14 cellular contexts compared by ENCODE assay signal in genomic region chr3:57793737-57794187, GRCh38. TPM values are rescaled to one million over a fixed set of nuclear protein-coding genes. Genes with fewer than 3 reads are reported as not detected.
DNase-seq lines count a peak whose midpoint lies in the region; ATAC-seq and TF ChIP-seq lines count a peak whose summit lies in the region.
"Had no signal": no experiment of that assay in that cellular context is flagged by ENCODE, and none has a peak within 500 bp of the region (broad histone marks: within the 10 kb centered on the region; RNA-seq: fewer than 3 reads in every experiment).

No MANE protein-coding gene starts in this region.

- H2AFZ ChIP-seq in mammary epithelial cell (ENCODE audit: low read depth, low read length) (no peak overlapping the region), smooth muscle cell (ENCODE audit: low read depth) (no peak overlapping the region)

- H4K20me1 ChIP-seq in mammary epithelial cell (ENCODE audit: insufficient read depth, low read length) (no peaks in the 10 kb centered on the region), smooth muscle cell (ENCODE audit: low read depth) (peaks cover 95% of the 10 kb centered on the region)

- peak overlapping the region; percentile 76 for H3K27ac Mint-ChIP-seq in activated T-cell treated with anti-CD3 and anti-CD28 coated beads, Interleukin-2, amount 50 U/mL, for 24 hours

- in situ Hi-C loops in mammary epithelial cell (cut with MboI; ENCODE audit: low sequenced_read_pairs in 2 of 2): no loop called here

- dilution Hi-C loops in mammary epithelial cell (cut with HindIII; ENCODE audit: low sequenced_read_pairs): no loop called here

- H3K27ac ChIP-seq in mammary epithelial cell (ENCODE audit: insufficient read depth, low read depth, low read length) (no peak overlapping the region), smooth muscle cell (ENCODE audit: low read depth) (peak overlapping the region; percentile 63), right cardiac atrium (ENCODE audit: low read length) (no peak overlapping the region), colonic mucosa (no peak overlapping the region)
- H3K27ac ChIP-seq: left ventricle myocardium inferior had no signal

- H3K4me1 Mint-ChIP-seq in activated T-cell treated with anti-CD3 and anti-CD28 coated beads, Interleukin-2, amount 50 U/mL, for 24 hours (ENCODE audit: low read depth): peaks cover 52% of the 10 kb centered on the region

- ATAC-seq in right cardiac atrium (no peak), GM21786 (IDR thresholded peaks at IDR 0.05; ENCODE audit: unreplicated experiment) (no peak)

- CTCF ChIA-PET in mammary epithelial cell (lab: Charles Lee; ENCODE audit: low non-redundant PET): interaction anchor here (0.6 kb wide), 1 partner anchor 992 kb away, joined by 9 read pairs; no protein-coding TSS in a partner anchor

- H3K4me3 ChIP-seq in mammary epithelial cell (replicated peaks in 1 of 3; ENCODE audit: insufficient read depth in 1 of 3, low read depth in 2 of 3, low read length in 3 of 3): no peak overlapping the region
- H3K4me3 ChIP-seq in smooth muscle cell: no peak overlapping the region
- H3K4me3 ChIP-seq in right cardiac atrium (ENCODE audit: low read length): no peak overlapping the region
- H3K4me3 ChIP-seq in colonic mucosa: no peak overlapping the region
- H3K4me3 ChIP-seq: left ventricle myocardium inferior had no signal

- no peak overlapping the region for H3K4me3 Mint-ChIP-seq in activated T-cell treated with anti-CD3 and anti-CD28 coated beads, Interleukin-2, amount 50 U/mL, for 24 hours

- H3K79me2 ChIP-seq in mammary epithelial cell (ENCODE audit: insufficient read depth, low read length): peaks cover 95% of the 10 kb centered on the region
- peaks cover 70% of the 10 kb centered on the region for H3K79me2 ChIP-seq in smooth muscle cell (ENCODE audit: low read depth)

- H3K9ac ChIP-seq in mammary epithelial cell (ENCODE audit: insufficient read depth, low read length) (no peak overlapping the region), smooth muscle cell (ENCODE audit: low read depth) (no peak overlapping the region), colonic mucosa (ENCODE audit: low read depth in 2 of 2, low read length in 2 of 2) (no peak overlapping the region)

- H3F3A ChIP-seq in smooth muscle cell (ENCODE audit: low read depth): no peaks in the 10 kb centered on the region

- BruUV-seq in mammary epithelial cell (replicated peaks; lab: Mats Ljungman, UMichigan): no TSS peak

- no peaks in the 10 kb centered on the region for H3K9me3 Mint-ChIP-seq in activated T-cell treated with anti-CD3 and anti-CD28 coated beads, Interleukin-2, amount 50 U/mL, for 24 hours

- H3K4me1 ChIP-seq in mammary epithelial cell (ENCODE audit: insufficient read depth, low read length) (peaks cover 12% of the 10 kb centered on the region), smooth muscle cell (ENCODE audit: low read depth) (peaks cover 5% of the 10 kb centered on the region), right cardiac atrium (ENCODE audit: control insufficient read depth, insufficient read depth, low read length) (peaks cover 2% of the 10 kb centered on the region), colonic mucosa (no peaks in the 10 kb centered on the region)

- H3K27me3 Mint-ChIP-seq in activated T-cell treated with anti-CD3 and anti-CD28 coated beads, Interleukin-2, amount 50 U/mL, for 24 hours: no peaks in the 10 kb centered on the region

- intact Hi-C loops in mammary epithelial cell (cut with micrococcal nuclease): no loop called here
- intact Hi-C loops in right cardiac atrium (cut with DNase I): no loop called here
- intact Hi-C loops in colonic mucosa (cut with DNase I): no loop called here

- no peaks in the 10 kb centered on the region for H3K27me3 ChIP-seq in mammary epithelial cell (ENCODE audit: insufficient read depth, low read length)
- H3K27me3 ChIP-seq in smooth muscle cell (ENCODE audit: low read depth): no peaks in the 10 kb centered on the region
- H3K27me3 ChIP-seq in right cardiac atrium (ENCODE audit: control insufficient read depth, insufficient read depth): no peaks in the 10 kb centered on the region
- H3K27me3 ChIP-seq in colonic mucosa: no peaks in the 10 kb centered on the region

- peaks cover 3% of the 10 kb centered on the region for H3K36me3 Mint-ChIP-seq in activated T-cell treated with anti-CD3 and anti-CD28 coated beads, Interleukin-2, amount 50 U/mL, for 24 hours (ENCODE audit: low read depth)

- H3K9me3 ChIP-seq in mammary epithelial cell (replicated peaks; ENCODE audit: insufficient read depth, low read length) (no peaks in the 10 kb centered on the region), smooth muscle cell (replicated peaks; ENCODE audit: low read depth) (no peaks in the 10 kb centered on the region), right cardiac atrium (ENCODE audit: control insufficient read depth, low read length) (no peaks in the 10 kb centered on the region), colonic mucosa (no peaks in the 10 kb centered on the region)
- H3K9me3 ChIP-seq: left ventricle myocardium inferior had no signal

- no peak overlapping the region for H3K4me2 ChIP-seq in mammary epithelial cell (ENCODE audit: insufficient read depth, low read depth, low read length)
- H3K4me2 ChIP-seq in smooth muscle cell: peak overlapping the region; percentile 19

- H3K36me3 ChIP-seq in mammary epithelial cell (ENCODE audit: insufficient read depth, low read length): no peaks in the 10 kb centered on the region
- H3K36me3 ChIP-seq in smooth muscle cell (ENCODE audit: low read depth): no peaks in the 10 kb centered on the region
- no peaks in the 10 kb centered on the region for H3K36me3 ChIP-seq in colonic mucosa
- H3K36me3 ChIP-seq: left ventricle myocardium inferior had no signal

- no peak for DNase-seq in activated T-cell treated with anti-CD3 and anti-CD28 coated beads, Interleukin-2, amount 50 U/mL, for 24 hours
- no peak for DNase-seq in activated T-cell treated with anti-CD3 and anti-CD28 coated beads for 4 hours
- peak; percentile 51 for DNase-seq in OCI-M1 (lab: John Stamatoyannopoulos, UW)
- DNase-seq in mammary epithelial cell: peak; percentile 19
- DNase-seq in smooth muscle cell (lab: John Stamatoyannopoulos, UW; ENCODE audit: unreplicated experiment): no peak
- DNase-seq in right cardiac atrium: no peak
- no peak for DNase-seq in colonic mucosa
- DNase-seq: activated effector memory CD4-positive, alpha-beta T cell treated with anti-CD3 and anti-CD28 coated beads, Interleukin-2, amount 50 U/mL, for 16 hours; GDM1; GOT3; left ventricle myocardium inferior; occipital lobe; stimulated activated CD4-positive, alpha-beta T cell treated with anti-CD3 and anti-CD28 coated beads, Interleukin-1b, Interleukin-23, amount 100 ng/mL, for 48 hours had no signal

- WGBS in mammary epithelial cell (ENCODE audit: low coverage, missing lambda C conversion rate): 90% methylated on average over 4 of the region's 4 CpGs
- WGBS in smooth muscle cell (ENCODE audit: low lambda C conversion rate): 64% methylated on average over 4 of the region's 4 CpGs
- 93% methylated on average over 4 of the region's 4 CpGs for WGBS in right cardiac atrium

- TF ChIP-seq CTCF in mammary epithelial cell (conservative IDR thresholded peaks at IDR 0.05 in 1 of 2, IDR thresholded peaks at IDR 0.05 in 1 of 2; ENCODE audit: extremely low read depth in 1 of 2, insufficient read depth in 1 of 2, low read depth in 1 of 2, low read length in 2 of 2) (no peak), smooth muscle cell (IDR thresholded peaks at IDR 0.05; ENCODE audit: borderline replicate concordance, insufficient read depth, poor library complexity, severe bottlenecking) (no peak), colonic mucosa (IDR thresholded peaks at IDR 0.05) (no peak)

RNA-seq across cellular contexts. Expression of gene SLMAP, which starts 37.7 kb away (rescaled TPM):
- 100 to 1,000 TPM in 1 of 2 donors, 10 to 100 TPM in 1; 96.4 to 126 TPM for total RNA-seq in mammary epithelial cell
- 31.9 TPM for polyA plus RNA-seq in mammary epithelial cell
- 137 TPM for polyA minus RNA-seq in mammary epithelial cell
- total RNA-seq in smooth muscle cell: 42.8 and 49.6 TPM in 2 replicates
- 18.9 and 19.9 TPM in 2 replicates for polyA plus RNA-seq in smooth muscle cell
- 100 to 1,000 TPM; 231 to 414 (median 255) TPM for total RNA-seq in right cardiac atrium
- 112 TPM for polyA plus RNA-seq in right cardiac atrium
- total RNA-seq in colonic mucosa: 100 to 1,000 TPM in 1 of 2 donors, 10 to 100 TPM in 1; 81.1 to 124 TPM

Comparison
In these comparisons a context has a peak if more than half of its experiments do, and no peak if none do; other contexts are left out.
1. DNase-seq: peak in OCI-M1 (single experiment) and mammary epithelial cell (single experiment); none in activated T-cell treated with anti-CD3 and anti-CD28 coated beads, Interleukin-2, amount 50 U/mL, for 24 hours (single experiment), activated T-cell treated with anti-CD3 and anti-CD28 coated beads for 4 hours (single experiment), smooth muscle cell (single experiment), right cardiac atrium (0 of 3) and colonic mucosa (single experiment).